11 cellular contexts compared by ENCODE assay signal in genomic region chr10:79604294-79604693, GRCh38. TPM values are rescaled to one million over a fixed set of nuclear protein-coding genes. Genes with fewer than 3 reads are reported as not detected.
"Had no signal": no experiment of that assay in that cellular context is flagged by ENCODE, and none has a peak within 500 bp of the region (broad histone marks: within the 10 kb centered on the region; RNA-seq: fewer than 3 reads in every experiment).

No MANE protein-coding gene starts in this region.

- DNase-seq: GM23248, GOT3, H7, HFFc6, IMR-90 had no signal

- H3K4me3 Mint-ChIP-seq: HFFc6 had no signal

- H3K9ac ChIP-seq: GM23248 had no signal

- H3K27ac ChIP-seq: GM23248 had no signal

- ATAC-seq: HCT116, K562 had no signal

- FAIRE-seq: HTR-8/SVneo, K562 had no signal

- H3K36me3 ChIP-seq: HAP-1 had no signal

- H2AFZ ChIP-seq: GM23248 had no signal

- H3K9me3 Mint-ChIP-seq: HFFc6 had no signal

- H3K9me3 ChIP-seq: HAP-1 had no signal

- H3K4me3 ChIP-seq: GM23248, HAP-1, K562 had no signal

- H3K27ac Mint-ChIP-seq: HFFc6 had no signal

RNA-seq across cellular contexts. Expression of gene SFTPA1, which starts 6.4 kb away (rescaled TPM):
- total RNA-seq: GM23248, H4, H7, HFFc6, HT-29, IMR-90 had no signal
- polyA plus RNA-seq: GM23248, IMR-90 had no signal

RNA-seq across cellular contexts. Expression of gene SFTPA2, which starts 44.1 kb away (rescaled TPM):
- total RNA-seq: GM23248, H4, H7, HFFc6, IMR-90 had no signal
- polyA plus RNA-seq: GM23248, IMR-90, K562 had no signal
